14 cellular contexts compared by ENCODE assay signal in genomic region chr1:183277821-183278735, GRCh38.
A peak's percentile ranks its signal among the peaks of the same experiment; 100 is the strongest.
DNase-seq lines count a peak whose midpoint lies in the region; ATAC-seq, FAIRE-seq and TF ChIP-seq lines count a peak whose summit lies in the region.
"Had no signal": no experiment of that assay in that cellular context is flagged by ENCODE, and none has a peak within 500 bp of the region (broad histone marks: within the 10 kb centered on the region; RNA-seq: fewer than 3 reads in every experiment).

No MANE protein-coding gene starts in this region.

- peak overlapping the region in 3 of 11 experiments; percentile 39 to 58 (median 46); a peak in 3 of 22 replicates for H3K9ac ChIP-seq in BLaER1 treated with 17β-estradiol and CSF1 and Interleukin-3, amounts not matched to agents 10 nM and 100 nM
- no peak overlapping the region for H3K9ac ChIP-seq in Loucy (ENCODE audit: low read depth, low read length, poor library complexity, severe bottlenecking)
- no peak overlapping the region for H3K9ac ChIP-seq in endodermal cell (ENCODE audit: extremely low read depth, low read length, poor library complexity, severe bottlenecking)
- H3K9ac ChIP-seq in kidney (ENCODE audit: low read length in 2 of 2), result no peak overlapping the region
- H3K9ac ChIP-seq in neural progenitor cell, result no peak overlapping the region

- no peaks in the 10 kb centered on the region; a peak in 1 of 22 replicates for H4K20me1 ChIP-seq in BLaER1 treated with 17β-estradiol and CSF1 and Interleukin-3, amounts not matched to agents 10 nM and 100 nM
- H4K20me1 ChIP-seq in Loucy (ENCODE audit: insufficient read depth, low read length, poor library complexity, severe bottlenecking), result no peaks in the 10 kb centered on the region
- H4K20me1 ChIP-seq in neural progenitor cell (ENCODE audit: low read depth), result no peaks in the 10 kb centered on the region

- H3K27ac ChIP-seq in BLaER1 treated with 17β-estradiol and CSF1 and Interleukin-3, amounts not matched to agents 10 nM and 100 nM, result peak overlapping the region; percentile 28 to 78 (median 60); a peak in 13 of 22 replicates
- H3K27ac ChIP-seq in endodermal cell (ENCODE audit: low read depth, low read length) (no peak overlapping the region), neutrophil (peak overlapping the region; percentile 89), kidney (ENCODE audit: low read depth in 2 of 2, low read length in 2 of 2) (no peak overlapping the region), neural progenitor cell (no peak overlapping the region)

- H3K36me3 Mint-ChIP-seq in endodermal cell (ENCODE audit: low read depth), result no peaks in the 10 kb centered on the region
- H3K36me3 Mint-ChIP-seq in neural progenitor cell, result no peaks in the 10 kb centered on the region
- H3K36me3 Mint-ChIP-seq: activated naive CD8-positive, alpha-beta T cell treated with anti-CD3 and anti-CD28 coated beads for 36 hours; CD4-positive, CD25-positive, alpha-beta regulatory T cell had no signal

- peaks cover 31 to 54% (median 43%) of the 10 kb centered on the region in 10 experiments for H3K4me1 ChIP-seq in BLaER1 treated with 17β-estradiol and CSF1 and Interleukin-3, amounts not matched to agents 10 nM and 100 nM
- H3K4me1 ChIP-seq in Loucy (ENCODE audit: insufficient read depth, low read length, poor library complexity, severe bottlenecking) (peaks cover 9% of the 10 kb centered on the region), endodermal cell (ENCODE audit: control insufficient read depth, insufficient read depth, low read length) (peaks cover 23% of the 10 kb centered on the region), neutrophil (ENCODE audit: control insufficient read depth in 1 of 2, insufficient read depth in 1 of 2, low read depth in 1 of 2, low read length in 1 of 2) (peaks cover 37 to 40% of the 10 kb centered on the region in 2 experiments), kidney (ENCODE audit: control insufficient read depth in 1 of 2, insufficient read depth in 1 of 2, low read depth in 1 of 2, low read length in 2 of 2) (peaks cover 3 to 11% of the 10 kb centered on the region in 2 donors), neural progenitor cell (peaks cover 5% of the 10 kb centered on the region)

- no peak for TF ChIP-seq CTCF in Loucy (conservative IDR thresholded peaks at IDR 0.05; ENCODE audit: low read length)
- no peak for TF ChIP-seq CTCF in endodermal cell (conservative IDR thresholded peaks at IDR 0.05)
- no peak for TF ChIP-seq CTCF in neutrophil (IDR thresholded peaks at IDR 0.05)
- TF ChIP-seq CTCF in kidney (IDR thresholded peaks at IDR 0.05; ENCODE audit: borderline replicate concordance, extremely low read depth, insufficient read depth), result no peak
- TF ChIP-seq CTCF in neural progenitor cell (IDR thresholded peaks at IDR 0.05), result no peak

- no peak for FAIRE-seq in kidney (lab: Jason Lieb, UNC)
- FAIRE-seq: endometrium had no signal

- no peaks in the 10 kb centered on the region for H3K36me3 ChIP-seq in BLaER1 treated with 17β-estradiol and CSF1 and Interleukin-3, amounts not matched to agents 10 nM and 100 nM
- H3K36me3 ChIP-seq in Loucy (ENCODE audit: insufficient read depth, low read length), result no peaks in the 10 kb centered on the region
- H3K36me3 ChIP-seq in endodermal cell (ENCODE audit: control insufficient read depth, insufficient read depth, low read length), result no peaks in the 10 kb centered on the region
- no peaks in the 10 kb centered on the region for H3K36me3 ChIP-seq in neutrophil
- H3K36me3 ChIP-seq in kidney (ENCODE audit: control insufficient read depth in 1 of 2, insufficient read depth in 2 of 2, low read length in 2 of 2), result no peaks in the 10 kb centered on the region
- H3K36me3 ChIP-seq in neural progenitor cell, result no peaks in the 10 kb centered on the region
- H3K36me3 ChIP-seq: thoracic aorta had no signal

- H3K27me3 ChIP-seq in BLaER1 treated with 17β-estradiol and CSF1 and Interleukin-3, amounts not matched to agents 10 nM and 100 nM, result no peaks in the 10 kb centered on the region
- H3K27me3 ChIP-seq in Loucy (ENCODE audit: insufficient read depth, low read length, poor library complexity, severe bottlenecking) (no peaks in the 10 kb centered on the region), endodermal cell (ENCODE audit: control insufficient read depth, insufficient read depth, low read length, poor library complexity, severe bottlenecking) (peaks cover 7% of the 10 kb centered on the region), neutrophil (no peaks in the 10 kb centered on the region), neural progenitor cell (no peaks in the 10 kb centered on the region)

- H2AFZ ChIP-seq in Loucy (ENCODE audit: low read length) (0 out of 2 replicates have a peak overlapping the region, but pooled peaks have one; percentile 63), neural progenitor cell (replicated peaks) (no peak overlapping the region)

- no peaks in the 10 kb centered on the region for H3K9me2 ChIP-seq in Loucy (replicated peaks; ENCODE audit: low read depth, low read length)

- no peaks in the 10 kb centered on the region for H3K9me3 ChIP-seq in BLaER1 treated with 17β-estradiol and CSF1 and Interleukin-3, amounts not matched to agents 10 nM and 100 nM (replicated peaks in 1 of 11)
- H3K9me3 ChIP-seq in Loucy (ENCODE audit: insufficient read depth, low read depth, low read length) (no peaks in the 10 kb centered on the region), endodermal cell (ENCODE audit: control insufficient read depth, low read length) (no peaks in the 10 kb centered on the region), neutrophil (no peaks in the 10 kb centered on the region), kidney (ENCODE audit: control insufficient read depth in 1 of 2, low read length in 2 of 2) (no peaks in the 10 kb centered on the region), neural progenitor cell (ENCODE audit: low read depth) (no peaks in the 10 kb centered on the region)
- H3K9me3 ChIP-seq: thoracic aorta had no signal

- 64 to 69% methylated on average over 3 to 7 of the region's 7 CpGs for WGBS in endodermal cell (ENCODE audit: insufficient coverage in 1 of 2, insufficient read length in 1 of 2), 2 experiments

- H3K4me1 Mint-ChIP-seq in endodermal cell, result peaks cover 31% of the 10 kb centered on the region
- peaks cover 38% of the 10 kb centered on the region for H3K4me1 Mint-ChIP-seq in neural progenitor cell
- H3K4me1 Mint-ChIP-seq: activated naive CD8-positive, alpha-beta T cell treated with anti-CD3 and anti-CD28 coated beads for 36 hours; CD4-positive, CD25-positive, alpha-beta regulatory T cell had no signal

- H3K27ac Mint-ChIP-seq in endodermal cell (peak overlapping the region; percentile 50), neural progenitor cell (no peak overlapping the region)
- H3K27ac Mint-ChIP-seq: activated CD8-positive, alpha-beta T cell treated with anti-CD3 and anti-CD28 coated beads for 36 hours; activated naive CD8-positive, alpha-beta T cell treated with anti-CD3 and anti-CD28 coated beads for 36 hours had no signal

- H3K4me3 Mint-ChIP-seq in endodermal cell, result no peak overlapping the region
- H3K4me3 Mint-ChIP-seq in neural progenitor cell, result no peak overlapping the region
- H3K4me3 Mint-ChIP-seq: activated CD8-positive, alpha-beta T cell treated with anti-CD3 and anti-CD28 coated beads for 36 hours; activated naive CD8-positive, alpha-beta T cell treated with anti-CD3 and anti-CD28 coated beads for 36 hours; CD4-positive, CD25-positive, alpha-beta regulatory T cell had no signal

- H3K79me2 ChIP-seq in Loucy (ENCODE audit: insufficient read depth, low read length), result no peaks in the 10 kb centered on the region
- H3K79me2 ChIP-seq in neural progenitor cell (ENCODE audit: low read depth), result no peaks in the 10 kb centered on the region

- ATAC-seq in left lobe of liver, result no peak
- ATAC-seq: activated CD8-positive, alpha-beta T cell treated with anti-CD3 and anti-CD28 coated beads for 36 hours had no signal

- intact Hi-C loops in kidney (cut with DNase I), result no loop called here

- H3K4me3 ChIP-seq in BLaER1 treated with 17β-estradiol and CSF1 and Interleukin-3, amounts not matched to agents 10 nM and 100 nM, result no peak overlapping the region
- H3K4me3 ChIP-seq in Loucy (ENCODE audit: low read length, poor library complexity, severe bottlenecking), result no peak overlapping the region
- H3K4me3 ChIP-seq in endodermal cell (ENCODE audit: low read length), result peak overlapping the region; percentile 27
- H3K4me3 ChIP-seq in neutrophil (ENCODE audit: low read depth in 1 of 2, low read length in 1 of 2), result no peak overlapping the region
- no peak overlapping the region for H3K4me3 ChIP-seq in kidney (ENCODE audit: low read length in 2 of 2)
- no peak overlapping the region for H3K4me3 ChIP-seq in neural progenitor cell
- H3K4me3 ChIP-seq: thoracic aorta had no signal

- peak; percentile 74 for DNase-seq in endodermal cell
- no peak for DNase-seq in kidney
- DNase-seq in left lobe of liver (ENCODE audit: low spot score), result no peak
- no peak for DNase-seq in NCI-H2081 treated with DMSO at 0.1 percent for 48 hours (lab: John Stamatoyannopoulos, UW)
- no peak for DNase-seq in neural progenitor cell (ENCODE audit: low spot score)
- DNase-seq: activated CD8-positive, alpha-beta T cell treated with anti-CD3 and anti-CD28 coated beads for 36 hours; activated naive CD8-positive, alpha-beta T cell treated with anti-CD3 and anti-CD28 coated beads for 36 hours; NCI-H1048 had no signal

- H3K4me2 ChIP-seq in BLaER1 treated with 17β-estradiol and CSF1 and Interleukin-3, amounts not matched to agents 10 nM and 100 nM, result peak overlapping the region; percentile 53 to 81 (median 67)
- no peak overlapping the region for H3K4me2 ChIP-seq in Loucy (ENCODE audit: low read depth, low read length, poor library complexity, severe bottlenecking)
- H3K4me2 ChIP-seq in neural progenitor cell, result no peak overlapping the region

- H3K9me3 Mint-ChIP-seq in endodermal cell (no peaks in the 10 kb centered on the region), neural progenitor cell (no peaks in the 10 kb centered on the region)
- H3K9me3 Mint-ChIP-seq: activated CD8-positive, alpha-beta T cell treated with anti-CD3 and anti-CD28 coated beads for 36 hours; activated naive CD8-positive, alpha-beta T cell treated with anti-CD3 and anti-CD28 coated beads for 36 hours; CD4-positive, CD25-positive, alpha-beta regulatory T cell had no signal

- H3F3A ChIP-seq in Loucy (ENCODE audit: low read depth), result no peaks in the 10 kb centered on the region
- H3F3A ChIP-seq in neural progenitor cell (ENCODE audit: low read depth), result no peaks in the 10 kb centered on the region

- peaks cover 6% of the 10 kb centered on the region for H3K27me3 Mint-ChIP-seq in endodermal cell (ENCODE audit: insufficient read depth)
- peaks cover 6% of the 10 kb centered on the region for H3K27me3 Mint-ChIP-seq in neural progenitor cell (ENCODE audit: insufficient read depth, low read depth)

Comparison
In these comparisons a context has a peak if more than half of its experiments do, and no peak if none do; other contexts are left out.
1. H3K27ac ChIP-seq: peak in BLaER1 treated with 17β-estradiol and CSF1 and Interleukin-3, amounts not matched to agents 10 nM and 100 nM (11 of 11) and neutrophil (single experiment); none in endodermal cell (single experiment), kidney (0 of 2) and neural progenitor cell (single experiment).
2. H3K4me2 ChIP-seq: peak in BLaER1 treated with 17β-estradiol and CSF1 and Interleukin-3, amounts not matched to agents 10 nM and 100 nM (11 of 11); none in Loucy (single experiment) and neural progenitor cell (single experiment).